In genomic region chr4:1074077-1074476, GRCh38 we compare ENCODE assay signal across 16 cellular contexts. TPM values are rescaled to one million over a fixed set of nuclear protein-coding genes. Genes with fewer than 3 reads are reported as not detected.
A peak's percentile ranks its signal among the peaks of the same experiment; 100 is the strongest.
DNase-seq lines count a peak whose midpoint lies in the region; ATAC-seq, FAIRE-seq and TF ChIP-seq lines count a peak whose summit lies in the region.
"Had no signal": no experiment of that assay in that cellular context is flagged by ENCODE, and none has a peak within 500 bp of the region (broad histone marks: within the 10 kb centered on the region; RNA-seq: fewer than 3 reads in every experiment).

No MANE protein-coding gene starts in this region.

- H2BK15ac ChIP-seq in H9 (ENCODE audit: low read depth, low read length): peak overlapping the region; percentile 31; the same call in 1 of the 2 replicates
- no peak overlapping the region for H2BK15ac ChIP-seq in H1 (ENCODE audit: low read length)

- H2AK5ac ChIP-seq in H9 (ENCODE audit: insufficient read length, low read length) (no peak overlapping the region), H1 (ENCODE audit: low read depth, low read length) (0 out of 2 replicates have a peak overlapping the region, but pooled peaks have one; percentile 2)

- TF ChIP-seq CTCF in H9 (conservative IDR thresholded peaks at IDR 0.05) (no peak), H1 (IDR thresholded peaks at IDR 0.05; ENCODE audit: control extremely low read depth in 1 of 3, insufficient read depth in 1 of 3, low read depth in 1 of 3, low read length in 3 of 3) (no peak), upper lobe of left lung (IDR thresholded peaks at IDR 0.05) (no peak)

- peaks cover 53% of the 10 kb centered on the region for H3K27me3 Mint-ChIP-seq in H9 (ENCODE audit: low read depth)

- H3K4me3 ChIP-seq in H1 (ENCODE audit: extremely low read depth in 1 of 4, insufficient read depth in 2 of 4, low read depth in 3 of 4, low read length in 4 of 4) (no peak overlapping the region), upper lobe of left lung (no peak overlapping the region)
- H3K4me3 ChIP-seq: A549, GM23338, HAP-1 had no signal

- H3K9me3 ChIP-seq in H9 (ENCODE audit: control insufficient read depth, low read depth, low read length): peaks cover 5% of the 10 kb centered on the region
- H3K9me3 ChIP-seq in H1 (ENCODE audit: insufficient read depth in 2 of 2, low read depth in 1 of 2, low read length in 1 of 2): peaks cover 2 to 4% of the 10 kb centered on the region in 2 experiments; a peak in 2 of 4 replicates
- peaks cover 0 to 2% (median 0%) of the 10 kb centered on the region in 4 donors for H3K9me3 ChIP-seq in upper lobe of left lung
- H3K9me3 ChIP-seq: Caco-2, HAP-1 had no signal

- H3K27ac ChIP-seq in H9 (ENCODE audit: insufficient read length, low read depth, low read length): no peak overlapping the region
- H3K27ac ChIP-seq in H1 (ENCODE audit: low read depth, low read length): no peak overlapping the region
- no peak overlapping the region for H3K27ac ChIP-seq in upper lobe of left lung
- H3K27ac ChIP-seq: A549 had no signal

- TF ChIP-seq EP300 in H1 (IDR thresholded peaks at IDR 0.05; ENCODE audit: borderline replicate concordance in 1 of 2, low read depth in 2 of 2, low read length in 2 of 2) (no peak), upper lobe of left lung (IDR thresholded peaks at IDR 0.05) (no peak)

- H3K18ac ChIP-seq in H9 (ENCODE audit: insufficient read length, low read depth, low read length): no peak overlapping the region
- no peak overlapping the region for H3K18ac ChIP-seq in H1 (ENCODE audit: extremely low read depth, low read length)

- H3T11ph ChIP-seq in H9 (ENCODE audit: low read length): no peak overlapping the region

- no peaks in the 10 kb centered on the region for H3K36me3 ChIP-seq in H1 (ENCODE audit: control insufficient read depth in 2 of 4, insufficient read depth in 4 of 4, low read length in 3 of 4)
- H3K36me3 ChIP-seq in upper lobe of left lung: no peaks in the 10 kb centered on the region
- H3K36me3 ChIP-seq: HAP-1 had no signal

- H4K91ac ChIP-seq in H9 (ENCODE audit: insufficient read length, low read depth, low read length): no peak overlapping the region
- H4K91ac ChIP-seq in H1 (replicated peaks; ENCODE audit: insufficient read length, low read length): no peak overlapping the region

- peaks cover 2% of the 10 kb centered on the region in 2 experiments; a peak in 3 of 4 replicates for H3K4me1 Mint-ChIP-seq in H9

- H3K56ac ChIP-seq in H9 (ENCODE audit: insufficient read length, low read depth, low read length) (no peak overlapping the region), H1 (replicated peaks; ENCODE audit: insufficient read length, low read depth, low read length) (no peak overlapping the region)

- ATAC-seq in upper lobe of left lung (ENCODE audit: low FRiP score in 2 of 2) (peak; percentile 29 to 40), GM21825 (IDR thresholded peaks at IDR 0.05; ENCODE audit: unreplicated experiment) (no peak), GM19455 (IDR thresholded peaks at IDR 0.05; ENCODE audit: unreplicated experiment) (no peak)
- ATAC-seq: A549; CD8-positive, alpha-beta T cell; GM23338 had no signal

- H3K79me1 ChIP-seq in H9 (ENCODE audit: insufficient read depth, low read depth, low read length, poor library complexity, severe bottlenecking) (no peaks in the 10 kb centered on the region), H1 (ENCODE audit: low read depth, low read length) (no peaks in the 10 kb centered on the region)

- H2AFZ ChIP-seq in H9 (ENCODE audit: low read length) (no peak overlapping the region), H1 (ENCODE audit: low read length) (no peak overlapping the region)
- H2AFZ ChIP-seq: GM23338 had no signal

- no peak overlapping the region for H3K27ac Mint-ChIP-seq in H9
- H3K27ac Mint-ChIP-seq: CD8-positive, alpha-beta T cell; GM23338; IgD-negative memory B cell had no signal

- H3K23me2 ChIP-seq in H9 (ENCODE audit: insufficient read length, low read depth, low read length, poor library complexity, severe bottlenecking) (no peaks in the 10 kb centered on the region), H1 (ENCODE audit: low read depth, low read length) (no peaks in the 10 kb centered on the region)

- no peak overlapping the region for H4K8ac ChIP-seq in H9 (replicated peaks; ENCODE audit: insufficient read length, low read depth, low read length)
- no peak overlapping the region for H4K8ac ChIP-seq in H1 (ENCODE audit: extremely low read depth, insufficient read depth, low read length)

- H2BK120ac ChIP-seq in H9 (ENCODE audit: low read depth, low read length, poor library complexity, severe bottlenecking): no peak overlapping the region
- no peak overlapping the region for H2BK120ac ChIP-seq in H1 (replicated peaks; ENCODE audit: low read depth, low read length)

- H3K4me3 Mint-ChIP-seq in H9: no peak overlapping the region; a peak in 1 of 5 replicates
- H3K4me3 Mint-ChIP-seq: CD14-positive monocyte; CD8-positive, alpha-beta T cell; GM23338; IgD-negative memory B cell had no signal

- no peak overlapping the region for H3K14ac ChIP-seq in H9 (ENCODE audit: insufficient read depth, low read length)
- H3K14ac ChIP-seq in H1 (ENCODE audit: insufficient read length): no peak overlapping the region

- no peak overlapping the region for H3K23ac ChIP-seq in H9 (ENCODE audit: insufficient read length, low read depth, low read length)
- H3K23ac ChIP-seq in H1 (ENCODE audit: insufficient read length): no peak overlapping the region

- H3K79me2 ChIP-seq in H9 (ENCODE audit: insufficient read depth, low read length) (no peaks in the 10 kb centered on the region), H1 (ENCODE audit: control insufficient read depth in 1 of 2, insufficient read depth in 2 of 2, low read length in 2 of 2) (no peaks in the 10 kb centered on the region)

- H4K5ac ChIP-seq in H9 (ENCODE audit: insufficient read length, low read depth, low read length) (no peak overlapping the region), H1 (ENCODE audit: insufficient read length, low read depth, low read length) (no peak overlapping the region)

- H2BK12ac ChIP-seq in H9 (ENCODE audit: insufficient read length, low read depth, low read length) (no peak overlapping the region), H1 (ENCODE audit: low read depth, low read length) (no peak overlapping the region)

- H3K9ac ChIP-seq in H9 (ENCODE audit: extremely low read depth, insufficient read length, low read length) (no peak overlapping the region), H1 (replicated peaks in 1 of 4; ENCODE audit: extremely low read depth in 1 of 4, low read depth in 3 of 4, low read length in 3 of 4) (no peak overlapping the region)

- POLR2A ChIA-PET in H1 (lab: Charles Lee; ENCODE audit: partially characterized antibody): no interaction called here

- H3K9me3 Mint-ChIP-seq in H9: peaks cover 6 to 14% of the 10 kb centered on the region in 2 experiments
- H3K9me3 Mint-ChIP-seq: CD8-positive, alpha-beta T cell; IgD-negative memory B cell had no signal

- no peaks in the 10 kb centered on the region for H3K4me1 ChIP-seq in H9 (ENCODE audit: insufficient read depth, low read length)
- no peaks in the 10 kb centered on the region for H3K4me1 ChIP-seq in H1 (replicated peaks in 1 of 4; ENCODE audit: control insufficient read depth in 3 of 4, insufficient read depth in 4 of 4, low read length in 3 of 4)
- H3K4me1 ChIP-seq in upper lobe of left lung: no peaks in the 10 kb centered on the region
- H3K4me1 ChIP-seq: A549, Caco-2, HAP-1 had no signal

- H2BK20ac ChIP-seq in H9 (ENCODE audit: low read depth, low read length, poor library complexity, severe bottlenecking) (no peak overlapping the region), H1 (ENCODE audit: low read length) (no peak overlapping the region)

- TF ChIP-seq POLR2A in H1 (IDR thresholded peaks at IDR 0.05; ENCODE audit: control extremely low read depth in 1 of 2, low read depth in 2 of 2, low read length in 2 of 2): no peak
- TF ChIP-seq POLR2A in upper lobe of left lung (IDR thresholded peaks at IDR 0.05): no peak

- H3K4ac ChIP-seq in H9 (ENCODE audit: low read depth, low read length) (no peak overlapping the region), H1 (replicated peaks; ENCODE audit: insufficient read length, low read depth, low read length) (no peak overlapping the region)

- no peaks in the 10 kb centered on the region; a peak in 2 of 7 replicates for H3K36me3 Mint-ChIP-seq in H9 (ENCODE audit: insufficient read depth in 1 of 3, low read depth in 3 of 3)
- H3K36me3 Mint-ChIP-seq: CD14-positive monocyte; CD8-positive, alpha-beta T cell had no signal

- no peak for FAIRE-seq in H1 (lab: Jason Lieb, UNC)
- FAIRE-seq: A549 had no signal

- TF ChIP-seq RAD21 in H1 (IDR thresholded peaks at IDR 0.05 in 1 of 2, conservative IDR thresholded peaks at IDR 0.05 in 1 of 2; ENCODE audit: low read depth in 2 of 2, low read length in 2 of 2): no peak

- H3K27me3 ChIP-seq in H9 (ENCODE audit: insufficient read depth, low read length): no peaks in the 10 kb centered on the region
- no peaks in the 10 kb centered on the region for H3K27me3 ChIP-seq in H1 (replicated peaks in 1 of 4; ENCODE audit: control insufficient read depth in 3 of 4, extremely low read depth in 1 of 4, insufficient read depth in 3 of 4, low read length in 3 of 4)
- no peaks in the 10 kb centered on the region for H3K27me3 ChIP-seq in upper lobe of left lung

- no CpG with 5 or more reads among the region's 9 CpGs for WGBS in H9 (ENCODE audit: extremely low coverage, insufficient read length, low lambda C conversion rate)
- 94% methylated on average over 9 of the region's 9 CpGs; no CpG with 5 or more reads in 1 of the 2 experiments for WGBS in H1 (ENCODE audit: extremely low coverage in 1 of 2, insufficient coverage in 1 of 2, insufficient read length in 1 of 2, insufficient replicate concordance in 2 of 2, low coverage in 1 of 2, low lambda C conversion rate in 2 of 2, missing lambda C conversion rate in 1 of 2), 2 experiments
- WGBS in upper lobe of left lung, 2 donors: 78 to 88% methylated on average over 9 of the region's 9 CpGs

- no peak overlapping the region for H2BK5ac ChIP-seq in H9 (ENCODE audit: insufficient read length, low read length)
- H2BK5ac ChIP-seq in H1 (ENCODE audit: low read depth, low read length): no peak overlapping the region

- CTCF ChIA-PET in H1 (lab: Charles Lee; ENCODE audit: partially characterized antibody): interaction anchor here (0.7 to 4.2 kb wide), 12 partner anchors 8 to 440 kb away, joined by 3 to 19 read pairs (median 4); no protein-coding TSS in a partner anchor

- peak; percentile 33 for DNase-seq in D341Med (ENCODE audit: low spot score)
- no peak for DNase-seq in H9
- DNase-seq in H1 (ENCODE audit: low read depth in 1 of 2, low spot score in 2 of 2): no peak
- peak in 1 of 2 donors; percentile 33 for DNase-seq in upper lobe of left lung
- DNase-seq: Caco-2; CD8-positive, alpha-beta T cell; DMS53; GF-D8 had no signal

- H3K4me2 ChIP-seq in H9 (ENCODE audit: insufficient read depth, insufficient read length, low read length) (no peak overlapping the region), H1 (ENCODE audit: insufficient read depth in 1 of 2, low read depth in 2 of 2, low read length in 2 of 2) (no peak overlapping the region)
- H3K4me2 ChIP-seq: A549, GM23338 had no signal

- peaks cover 3% of the 10 kb centered on the region for H4K20me1 ChIP-seq in H9 (ENCODE audit: control insufficient read depth, insufficient read depth, insufficient read length)
- H4K20me1 ChIP-seq in H1 (replicated peaks in 1 of 2; ENCODE audit: control insufficient read depth in 1 of 2, insufficient read depth in 2 of 2, low read length in 2 of 2): no peaks in the 10 kb centered on the region

RNA-seq across cellular contexts. Expression of gene RNF212, which starts 39.3 kb away (rescaled TPM):
- total RNA-seq in H9 (2021) (3.0 and 3.3 TPM in 2 replicates), upper lobe of left lung (10 to 100 TPM in 1 of 6 donors, 1 to 10 TPM in 5; 2.7 to 14.7 (median 5.3) TPM)
- total RNA-seq in H1 (2021; fragmentation: NEBNext Ultra II Directional; extraction: Animal tissue kit (Norgen Biotek cat#: 25700)): 3.4 and 3.9 TPM in 2 replicates
- 3.7 and 5.4 TPM in 2 replicates for polyA plus RNA-seq in H1 (2011; rRNA removed)
- 4.5 TPM for polyA plus RNA-seq in H1 (2011; cell fraction: cytosol; rRNA removed)
- polyA plus RNA-seq in H1 (2011; cell fraction: nucleus; rRNA removed): 8.3 TPM
- 4.8 to 8.3 TPM (median 7.1 TPM) in 4 replicates for polyA plus RNA-seq in H1 (2012, experiment 1 of 2)
- polyA plus RNA-seq in H1 (2012, experiment 2 of 2): 3.2 TPM
- 5.7 TPM for polyA plus RNA-seq in H1 (2013, experiment 1 of 2)
- polyA plus RNA-seq in H1 (2013, experiment 2 of 2): 6.7 TPM
- polyA minus RNA-seq in H1 (2011; rRNA and poly(A)+ RNA removed): 0.82 and 4.0 TPM in 2 replicates
- polyA minus RNA-seq in H1 (2011; cell fraction: cytosol; rRNA and poly(A)+ RNA removed): 4.0 TPM
- polyA minus RNA-seq in H1 (2011; cell fraction: nucleus; rRNA and poly(A)+ RNA removed): 4.8 TPM
- total RNA-seq: Caco-2, HT1080 had no signal

Comparison
In these comparisons a context has a peak if more than half of its experiments do, and no peak if none do; other contexts are left out.
1. ATAC-seq: peak in upper lobe of left lung (2 of 2); none in GM21825 (single experiment) and GM19455 (single experiment).